Comparison of ENCODE assay signal across 18 cellular contexts in the genomic region with DNA sequence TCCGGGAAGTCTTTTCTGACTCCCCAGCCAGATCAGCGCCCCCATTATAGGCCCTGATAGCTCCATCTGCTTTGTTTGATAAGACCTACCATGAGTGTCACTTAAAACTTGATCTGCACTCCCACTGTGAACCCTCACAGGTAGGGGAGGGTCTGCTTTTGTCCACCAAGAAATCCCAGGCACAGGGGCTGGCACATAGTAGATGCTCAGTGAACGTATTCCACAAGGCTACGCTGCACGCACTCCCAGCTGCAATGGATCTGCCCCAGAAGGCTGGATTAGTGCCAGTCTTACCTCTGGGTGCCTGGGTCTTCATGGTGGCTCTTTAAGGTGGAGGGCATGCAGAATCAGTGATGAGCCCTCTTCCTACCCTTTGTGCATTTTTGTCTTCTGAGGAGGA.
"Had no signal": no experiment of that assay in that cellular context is flagged by ENCODE, and none has a peak within 500 bp of the region (broad histone marks: within the 10 kb centered on the region; RNA-seq: fewer than 3 reads in every experiment).

No MANE protein-coding gene starts in this region.

- H3K27ac Mint-ChIP-seq: activated CD8-positive, alpha-beta T cell treated with anti-CD3 and anti-CD28 coated beads, Interleukin-2, amount 10 ng/mL, durations not matched to agents 7 days and 5 days; activated naive CD8-positive, alpha-beta T cell treated with anti-CD3 and anti-CD28 coated beads, Interleukin-2, amount 50 U/mL, for 24 hours; natural killer cell treated with Interleukin-12 subunit alpha and Interleukin-12 subunit beta and Interleukin-15 and Interleukin-18, amount 100 ng/mL, for 72 hours; T-helper 17 cell had no signal

- H3K27ac ChIP-seq: breast epithelium, esophagus squamous epithelium, sigmoid colon, spleen, thoracic aorta, uterus had no signal

- H3K27me3 ChIP-seq: uterus had no signal

- H3K9me3 Mint-ChIP-seq: activated naive CD8-positive, alpha-beta T cell treated with anti-CD3 and anti-CD28 coated beads, Interleukin-2, amount 50 U/mL, for 24 hours; natural killer cell treated with Interleukin-12 subunit alpha and Interleukin-12 subunit beta and Interleukin-15 and Interleukin-18, amount 100 ng/mL, for 72 hours; stimulated activated naive CD8-positive, alpha-beta T cell treated with anti-CD3 and anti-CD28 coated beads, Interleukin-15, amount 100 ng/mL, for 72 hours had no signal

- ATAC-seq: activated CD8-positive, alpha-beta T cell treated with anti-CD3 and anti-CD28 coated beads, Interleukin-2, amount 10 ng/mL, durations not matched to agents 7 days and 5 days; activated naive CD8-positive, alpha-beta T cell treated with anti-CD3 and anti-CD28 coated beads, Interleukin-2, amount 50 U/mL, for 24 hours; natural killer cell treated with Interleukin-12 subunit alpha and Interleukin-12 subunit beta and Interleukin-15 and Interleukin-18, amount 100 ng/mL, for 72 hours; stimulated activated naive CD8-positive, alpha-beta T cell treated with anti-CD3 and anti-CD28 coated beads, Interleukin-15, amount 100 ng/mL, for 72 hours; T-helper 17 cell had no signal

- H3K4me1 ChIP-seq: breast epithelium, esophagus squamous epithelium, uterus had no signal

- H3K4me3 Mint-ChIP-seq: activated CD8-positive, alpha-beta T cell treated with anti-CD3 and anti-CD28 coated beads, Interleukin-2, amount 10 ng/mL, durations not matched to agents 7 days and 5 days; activated naive CD8-positive, alpha-beta T cell treated with anti-CD3 and anti-CD28 coated beads, Interleukin-2, amount 50 U/mL, for 24 hours; natural killer cell treated with Interleukin-12 subunit alpha and Interleukin-12 subunit beta and Interleukin-15 and Interleukin-18, amount 100 ng/mL, for 72 hours; stimulated activated naive CD8-positive, alpha-beta T cell treated with anti-CD3 and anti-CD28 coated beads, Interleukin-15, amount 100 ng/mL, for 72 hours; T-helper 17 cell; WTC11 had no signal

- DNase-seq: activated CD4-positive, alpha-beta T cell treated with anti-CD3 and anti-CD28 coated beads for 4 hours; activated CD8-positive, alpha-beta T cell treated with anti-CD3 and anti-CD28 coated beads, Interleukin-2, amount 10 ng/mL, durations not matched to agents 7 days and 5 days; activated naive CD4-positive, alpha-beta T cell; activated naive CD8-positive, alpha-beta T cell treated with anti-CD3 and anti-CD28 coated beads, Interleukin-2, amount 50 U/mL, for 24 hours; activated T-cell treated with anti-CD3 and anti-CD28 coated beads for 4 hours; aorta; esophagus squamous epithelium; hypothalamus; mesendoderm; sigmoid colon; spleen; stimulated activated naive CD8-positive, alpha-beta T cell treated with anti-CD3 and anti-CD28 coated beads, Interleukin-15, amount 100 ng/mL, for 72 hours; T-helper 17 cell; uterus had no signal

- H3K4me3 ChIP-seq: breast epithelium, esophagus squamous epithelium, sigmoid colon, spleen, thoracic aorta, uterus had no signal

- H3K36me3 Mint-ChIP-seq: natural killer cell treated with Interleukin-12 subunit alpha and Interleukin-12 subunit beta and Interleukin-15 and Interleukin-18, amount 100 ng/mL, for 72 hours had no signal

- H3K9me3 ChIP-seq: breast epithelium, esophagus squamous epithelium, sigmoid colon, spleen, thoracic aorta, uterus had no signal

- H3K36me3 ChIP-seq: breast epithelium, esophagus squamous epithelium, sigmoid colon, spleen, thoracic aorta, uterus had no signal
